ENCODE assay signal across 8 cellular contexts in genomic region chr11:119101759-119102423, GRCh38. TPM values are rescaled to one million over a fixed set of nuclear protein-coding genes. Genes with fewer than 3 reads are reported as not detected.
DNase-seq lines count a peak whose midpoint lies in the region; ATAC-seq and TF ChIP-seq lines count a peak whose summit lies in the region.

DPAGT1 (minus strand) TSS chr11:119101853; CDS start chr11:119101655, 198 bp downstream.

- H3K4me3 ChIP-seq in ectodermal cell (ENCODE audit: insufficient read depth, low read depth, low read length) (peak within 1 kb of the TSS; percentile 75), lower leg skin (ENCODE audit: low read depth, poor library complexity, severe bottlenecking) (peak within 1 kb of the TSS; percentile 56)

- intact Hi-C loops in lower leg skin (cut with DNase I; ENCODE audit: low total_unique reads), result no loop called here

- H3K27me3 ChIP-seq in ectodermal cell (ENCODE audit: control insufficient read depth, insufficient read depth, low read length, poor library complexity, severe bottlenecking), result peaks cover 2% of the 10 kb centered on the region

- TF ChIP-seq POLR2A in lower leg skin (IDR thresholded peaks at IDR 0.05), result no peak

- peak; percentile 67 for ATAC-seq in GM19452 (IDR thresholded peaks at IDR 0.05; ENCODE audit: unreplicated experiment)

- H3K9me3 Mint-ChIP-seq in activated CD4-positive, alpha-beta memory T cell treated with anti-CD3 and anti-CD28 coated beads, Interleukin-2, amount 10 ng/mL, durations not matched to agents 7 days and 5 days, result no peaks in the 10 kb centered on the region

- H3K9me3 ChIP-seq in ectodermal cell (ENCODE audit: control insufficient read depth, low read length), result no peaks in the 10 kb centered on the region

- WGBS in ectodermal cell, 2 experiments, result 0 to 1% methylated on average over 32 of the region's 32 CpGs
- 0 to 1% methylated on average over 32 of the region's 32 CpGs for WGBS in lower leg skin, 2 donors

- TF ChIP-seq CTCF in C4-2B (conservative IDR thresholded peaks at IDR 0.05), result no peak
- no peak for TF ChIP-seq CTCF in lower leg skin (IDR thresholded peaks at IDR 0.05)

- peaks cover 32% of the 10 kb centered on the region for H3K36me3 Mint-ChIP-seq in activated CD4-positive, alpha-beta memory T cell treated with anti-CD3 and anti-CD28 coated beads, Interleukin-2, amount 10 ng/mL, durations not matched to agents 7 days and 5 days (ENCODE audit: low read depth)

- H3K27me3 Mint-ChIP-seq in activated CD4-positive, alpha-beta memory T cell treated with anti-CD3 and anti-CD28 coated beads, Interleukin-2, amount 10 ng/mL, durations not matched to agents 7 days and 5 days, result no peaks in the 10 kb centered on the region

- POLR2A ChIA-PET in activated CD4-positive, alpha-beta memory T cell treated with anti-CD3 and anti-CD28 coated beads, Interleukin-2, amount 10 ng/mL, durations not matched to agents 7 days and 5 days (lab: Charles Lee), result interaction anchor here (0.7 to 2.7 kb wide), 21 partner anchors 9 to 311 kb away, joined by 3 to 43 read pairs (median 6); partner anchors contain the start of genes ABCG4, CBL, CENATAC and DDX6

- peaks cover 10% of the 10 kb centered on the region for H3K4me1 ChIP-seq in ectodermal cell (ENCODE audit: control insufficient read depth, insufficient read depth, low read length)

- peak within 1 kb of the TSS; percentile 92 for H3K4me3 Mint-ChIP-seq in activated CD4-positive, alpha-beta memory T cell treated with anti-CD3 and anti-CD28 coated beads, Interleukin-2, amount 10 ng/mL, durations not matched to agents 7 days and 5 days

- peaks cover 13% of the 10 kb centered on the region for H3K36me3 ChIP-seq in ectodermal cell (ENCODE audit: control insufficient read depth, insufficient read depth, low read length)

- CTCF ChIA-PET in activated CD4-positive, alpha-beta memory T cell treated with anti-CD3 and anti-CD28 coated beads, Interleukin-2, amount 10 ng/mL, durations not matched to agents 7 days and 5 days (lab: Charles Lee), result interaction anchor here (1.0 to 2.2 kb wide), 15 partner anchors 10 to 222 kb away, joined by 3 to 15 read pairs (median 4); partner anchors contain the start of genes CBL, HINFP, HMBS and NLRX1

- H3K27ac ChIP-seq in C4-2B (peak within 1 kb of the TSS; percentile 93), ectodermal cell (ENCODE audit: insufficient read depth, low read depth, low read length, poor library complexity, severe bottlenecking) (peak within 1 kb of the TSS; percentile 95)

- DNase-seq in HK-2 (ENCODE audit: unreplicated experiment) (peak; percentile 79), NCI-H82 treated with DMSO at 0.1 percent for 48 hours (lab: John Stamatoyannopoulos, UW; ENCODE audit: unreplicated experiment) (peak; percentile 91), lower leg skin (ENCODE audit: low spot score in 2 of 2) (peak; percentile 95 to 97)
- DNase-seq in activated CD4-positive, alpha-beta memory T cell treated with anti-CD3 and anti-CD28 coated beads, Interleukin-2, amount 10 ng/mL, durations not matched to agents 7 days and 5 days, result peak; percentile 89
- peak; percentile 77 to 83 for DNase-seq in stimulated activated CD4-positive, alpha-beta T cell treated with anti-CD3 and anti-CD28 coated beads, Interleukin-4, amount 100 ng/mL, for 4 hours

- peak within 1 kb of the TSS; percentile 99 for H3K27ac Mint-ChIP-seq in activated CD4-positive, alpha-beta memory T cell treated with anti-CD3 and anti-CD28 coated beads, Interleukin-2, amount 10 ng/mL, durations not matched to agents 7 days and 5 days

- peaks cover 56% of the 10 kb centered on the region for H3K4me1 Mint-ChIP-seq in activated CD4-positive, alpha-beta memory T cell treated with anti-CD3 and anti-CD28 coated beads, Interleukin-2, amount 10 ng/mL, durations not matched to agents 7 days and 5 days

RNA-seq across cellular contexts. Expression of gene DPAGT1, which starts in this region (rescaled TPM):
- total RNA-seq in activated CD4-positive, alpha-beta memory T cell treated with anti-CD3 and anti-CD28 coated beads, Interleukin-2, amount 10 ng/mL, durations not matched to agents 7 days and 5 days, result 10 to 100 TPM; 57.3 to 58.4 TPM
- polyA plus RNA-seq in ectodermal cell (2013, experiment 1 of 4), result 51.5 TPM
- 46.4 TPM for polyA plus RNA-seq in ectodermal cell (2013, experiment 2 of 4)
- polyA plus RNA-seq in ectodermal cell (2013, experiment 3 of 4), result 47.5 TPM
- polyA plus RNA-seq in ectodermal cell (2013, experiment 4 of 4), result 51.6 TPM
- total RNA-seq in lower leg skin, result 10 to 100 TPM; 18.9 to 46.9 (median 27.5) TPM

Comparison
In these comparisons a context has a peak if more than half of its experiments do, and no peak if none do; other contexts are left out.
1. Peak in every context shown above with its lines: DNase-seq, ATAC-seq, H3K4me3 ChIP-seq and H3K27ac ChIP-seq.